ENCODE assay signal across 10 cellular contexts in the genomic region with DNA sequence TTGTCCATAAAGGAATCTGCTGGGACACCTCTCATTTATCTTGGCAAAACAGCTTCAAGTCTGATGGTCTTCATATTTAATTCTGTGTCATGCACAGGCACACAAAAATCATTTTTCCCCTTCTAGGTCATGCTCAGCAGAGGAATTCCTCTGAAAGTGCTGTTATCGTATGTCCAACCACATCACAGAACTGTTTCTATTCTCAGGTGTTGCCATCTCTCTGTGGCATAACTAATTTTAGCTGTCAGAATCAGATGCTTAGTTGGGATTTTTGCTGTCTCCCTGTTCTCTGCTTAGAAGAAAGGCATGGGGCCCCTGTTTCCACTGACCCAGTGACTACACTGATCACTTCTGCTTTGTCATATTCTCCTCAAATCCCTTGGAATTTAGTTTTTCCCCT.
"Had no signal": no experiment of that assay in that cellular context is flagged by ENCODE, and none has a peak within 500 bp of the region (broad histone marks: within the 10 kb centered on the region; RNA-seq: fewer than 3 reads in every experiment).

No MANE protein-coding gene starts in this region.

- H3K27ac ChIP-seq: GM23248, HL-60 had no signal

- H2AFZ ChIP-seq: GM23248 had no signal

- H3K4me3 ChIP-seq: GM23248, HAP-1, K562 had no signal

- H3K27ac Mint-ChIP-seq: HFFc6, IgD-negative memory B cell had no signal

- DNase-seq: GM23248, GOT3, H7, HFFc6 had no signal

- H3K27me3 Mint-ChIP-seq: IgD-negative memory B cell had no signal

- H3K36me3 Mint-ChIP-seq: IgD-negative memory B cell had no signal

- H3K36me3 ChIP-seq: HAP-1 had no signal

- H3K9me3 ChIP-seq: HAP-1 had no signal

- H3K9ac ChIP-seq: GM23248 had no signal

- H3K4me3 Mint-ChIP-seq: HFFc6, IgD-negative memory B cell had no signal

- ATAC-seq: HCT116, HepG2, K562 had no signal

- H3K4me1 Mint-ChIP-seq: IgD-negative memory B cell had no signal

- H3K4me1 ChIP-seq: HAP-1 had no signal
